In the genomic region with DNA sequence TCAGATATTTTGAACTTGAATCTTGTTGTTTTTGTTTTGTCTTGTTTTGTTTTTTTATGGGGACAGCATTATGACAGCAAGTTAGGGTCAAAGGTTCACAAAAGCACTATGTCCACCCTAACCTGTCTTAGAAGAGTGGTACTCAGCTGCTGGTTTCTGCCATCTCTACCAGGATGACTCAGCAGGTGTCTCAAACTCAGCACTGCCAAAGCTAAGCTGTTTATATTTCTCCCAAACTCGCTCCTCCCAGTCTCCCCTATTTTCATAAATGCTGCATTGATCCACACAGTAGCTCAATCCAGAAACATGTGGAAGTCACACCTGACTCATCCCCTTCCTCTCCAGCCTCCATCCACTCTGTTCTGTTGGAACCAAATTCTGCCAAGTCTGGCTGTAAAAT, we compare ENCODE assay signal across 31 cellular contexts.
DNase-seq lines count a peak whose midpoint lies in the region; ATAC-seq, FAIRE-seq and TF ChIP-seq lines count a peak whose summit lies in the region.
"Had no signal": no experiment of that assay in that cellular context is flagged by ENCODE, and none has a peak within 500 bp of the region (broad histone marks: within the 10 kb centered on the region; RNA-seq: fewer than 3 reads in every experiment).

No MANE protein-coding gene starts in this region.

- no peaks in the 10 kb centered on the region for H3K79me2 ChIP-seq in HepG2 (ENCODE audit: insufficient read depth, low read length)

- no peak for FAIRE-seq in HepG2 (lab: Jason Lieb, UNC)

- peak; percentile 7 for DNase-seq in DMS153 (lab: John Stamatoyannopoulos, UW)
- DNase-seq in DMS153 treated with DMSO at 0.1 percent for 48 hours (lab: John Stamatoyannopoulos, UW; ENCODE audit: unreplicated experiment), result no peak
- DNase-seq in HepG2 (ENCODE audit: low spot score), result no peak
- DNase-seq in right lobe of liver, result no peak
- DNase-seq in SW480 (ENCODE audit: low spot score), result peak; percentile 6
- DNase-seq in activated CD4-positive, alpha-beta T cell treated with anti-CD3 and anti-CD28 coated beads, Interleukin-2, amount 10 ng/mL, durations not matched to agents 7 days and 5 days, result no peak
- DNase-seq in effector memory CD8-positive, alpha-beta T cell, result no peak
- DNase-seq: activated CD4-positive, alpha-beta T cell treated with anti-CD3 and anti-CD28 coated beads, Interleukin-2, amount 50 U/mL, for 48 hours; activated CD8-positive, alpha-beta memory T cell treated with anti-CD3 and anti-CD28 coated beads, Interleukin-2, amount 50 U/mL, for 4 hours; activated naive CD4-positive, alpha-beta T cell; activated naive CD8-positive, alpha-beta T cell treated with anti-CD3 and anti-CD28 coated beads, Interleukin-2, amount 50 U/mL, for 24 hours; Caco-2; caudate nucleus; cortex of kidney; erythroblast; glutamatergic neuron; KBM-7; left lung; mesenchymal stem cell; NCI-H1694 treated with DMSO at 0.1 percent for 48 hours; OCI-M1; retina; stimulated activated naive CD4-positive, alpha-beta T cell; T-helper 17 cell; upper lobe of left lung had no signal

- no peaks in the 10 kb centered on the region for H3K9me3 ChIP-seq in HepG2 (ENCODE audit: low read length)
- no peaks in the 10 kb centered on the region for H3K9me3 ChIP-seq in right lobe of liver
- H3K9me3 ChIP-seq: Caco-2, left lung, upper lobe of left lung had no signal

- H3K4me3 ChIP-seq in HepG2 (replicated peaks in 1 of 3; ENCODE audit: insufficient read depth in 1 of 3, low read depth in 2 of 3, low read length in 3 of 3) (no peak overlapping the region), right lobe of liver (no peak overlapping the region)
- H3K4me3 ChIP-seq: left lung, smooth muscle cell, upper lobe of left lung had no signal

- TF ChIP-seq EP300 in HepG2 (IDR thresholded peaks at IDR 0.05; ENCODE audit: low read depth in 2 of 2, low read length in 2 of 2) (no peak), HepG2 (CRISPR knock-in tag; IDR thresholded peaks at IDR 0.05; ENCODE audit: borderline replicate concordance) (no peak)

- no peaks in the 10 kb centered on the region for H3K36me3 Mint-ChIP-seq in activated CD4-positive, alpha-beta T cell treated with anti-CD3 and anti-CD28 coated beads, Interleukin-2, amount 10 ng/mL, durations not matched to agents 7 days and 5 days (ENCODE audit: low read depth)
- H3K36me3 Mint-ChIP-seq in effector memory CD8-positive, alpha-beta T cell (ENCODE audit: insufficient read depth), result no peaks in the 10 kb centered on the region

- H3K36me3 ChIP-seq in HepG2 (replicated peaks in 1 of 2; ENCODE audit: control insufficient read depth in 1 of 2, insufficient read depth in 2 of 2, low read length in 2 of 2) (no peaks in the 10 kb centered on the region), right lobe of liver (no peaks in the 10 kb centered on the region)
- H3K36me3 ChIP-seq: left lung, upper lobe of left lung had no signal

- 27% methylated on average over 1 of the region's 1 CpG for WGBS in HepG2 (ENCODE audit: low lambda C conversion rate)
- WGBS in right lobe of liver (ENCODE audit: insufficient coverage, low coverage, low lambda C conversion rate, missing lambda C conversion rate), result 100% methylated on average over 1 of the region's 1 CpG

- H3K4me1 ChIP-seq in HepG2 (ENCODE audit: insufficient read depth, low read length) (no peaks in the 10 kb centered on the region), right lobe of liver (peaks cover 0 to 5% (median 0%) of the 10 kb centered on the region in 4 donors)
- H3K4me1 ChIP-seq: Caco-2, left lung, upper lobe of left lung had no signal

- no peaks in the 10 kb centered on the region for H3K9me3 Mint-ChIP-seq in activated CD4-positive, alpha-beta T cell treated with anti-CD3 and anti-CD28 coated beads, Interleukin-2, amount 10 ng/mL, durations not matched to agents 7 days and 5 days
- no peaks in the 10 kb centered on the region for H3K9me3 Mint-ChIP-seq in effector memory CD8-positive, alpha-beta T cell
- H3K9me3 Mint-ChIP-seq: activated naive CD8-positive, alpha-beta T cell treated with anti-CD3 and anti-CD28 coated beads, Interleukin-2, amount 50 U/mL, for 24 hours had no signal

- H3K27ac ChIP-seq in HepG2 (ENCODE audit: extremely low read length, insufficient read depth, low read length), result no peak overlapping the region
- no peak overlapping the region for H3K27ac ChIP-seq in right lobe of liver
- H3K27ac ChIP-seq: 22Rv1, C4-2B, left lung, upper lobe of left lung had no signal

- peaks cover 19% of the 10 kb centered on the region for H3K27me3 Mint-ChIP-seq in activated CD4-positive, alpha-beta T cell treated with anti-CD3 and anti-CD28 coated beads, Interleukin-2, amount 10 ng/mL, durations not matched to agents 7 days and 5 days
- peaks cover 5% of the 10 kb centered on the region in 2 donors for H3K27me3 Mint-ChIP-seq in effector memory CD8-positive, alpha-beta T cell

- TF ChIP-seq CTCF in HepG2 (CRISPR knock-in tag; IDR thresholded peaks at IDR 0.05) (no peak), right lobe of liver (IDR thresholded peaks at IDR 0.05) (no peak)

- H3K27me3 ChIP-seq in HepG2 (ENCODE audit: control insufficient read depth in 1 of 2, insufficient read depth in 2 of 2, low read length in 2 of 2) (no peaks in the 10 kb centered on the region), right lobe of liver (no peaks in the 10 kb centered on the region)
- H3K27me3 ChIP-seq: left lung, upper lobe of left lung had no signal

- no peak overlapping the region for H3K27ac Mint-ChIP-seq in activated CD4-positive, alpha-beta T cell treated with anti-CD3 and anti-CD28 coated beads, Interleukin-2, amount 10 ng/mL, durations not matched to agents 7 days and 5 days
- H3K27ac Mint-ChIP-seq in effector memory CD8-positive, alpha-beta T cell, result no peak overlapping the region
- H3K27ac Mint-ChIP-seq: activated naive CD8-positive, alpha-beta T cell treated with anti-CD3 and anti-CD28 coated beads, Interleukin-2, amount 50 U/mL, for 24 hours; T-helper 17 cell had no signal

- POLR2A ChIA-PET in HepG2 (lab: Yijun Ruan, JAX), result no interaction called here
- POLR2A ChIA-PET in activated CD4-positive, alpha-beta T cell treated with anti-CD3 and anti-CD28 coated beads, Interleukin-2, amount 10 ng/mL, durations not matched to agents 7 days and 5 days (lab: Charles Lee), result no interaction called here

- no peak for TF ChIP-seq RAD21 in HepG2 (CRISPR knock-in tag; IDR thresholded peaks at IDR 0.05)

- H3K4me3 Mint-ChIP-seq in activated CD4-positive, alpha-beta T cell treated with anti-CD3 and anti-CD28 coated beads, Interleukin-2, amount 10 ng/mL, durations not matched to agents 7 days and 5 days, result no peak overlapping the region
- H3K4me3 Mint-ChIP-seq in effector memory CD8-positive, alpha-beta T cell, result no peak overlapping the region
- H3K4me3 Mint-ChIP-seq: activated naive CD8-positive, alpha-beta T cell treated with anti-CD3 and anti-CD28 coated beads, Interleukin-2, amount 50 U/mL, for 24 hours; T-helper 17 cell had no signal

- H3K4me1 Mint-ChIP-seq in activated CD4-positive, alpha-beta T cell treated with anti-CD3 and anti-CD28 coated beads, Interleukin-2, amount 10 ng/mL, durations not matched to agents 7 days and 5 days, result peaks cover 2% of the 10 kb centered on the region
- no peaks in the 10 kb centered on the region for H3K4me1 Mint-ChIP-seq in effector memory CD8-positive, alpha-beta T cell (ENCODE audit: low read depth in 2 of 2)
- H3K4me1 Mint-ChIP-seq: activated naive CD8-positive, alpha-beta T cell treated with anti-CD3 and anti-CD28 coated beads, Interleukin-2, amount 50 U/mL, for 24 hours; T-helper 17 cell had no signal

- BruUV-seq in HepG2 (replicated peaks; lab: Mats Ljungman, UMichigan), result no TSS peak

- TF ChIP-seq POLR2A in HepG2 (IDR thresholded peaks at IDR 0.05; ENCODE audit: insufficient read depth in 1 of 2, low read depth in 2 of 2, low read length in 2 of 2), result no peak
- TF ChIP-seq POLR2A in right lobe of liver (IDR thresholded peaks at IDR 0.05), result no peak

- H4K20me1 ChIP-seq in HepG2 (ENCODE audit: insufficient read depth, low read length), result no peaks in the 10 kb centered on the region

- intact Hi-C loops in HepG2 (cut with micrococcal nuclease; ENCODE audit: unreplicated experiment), result no loop called here
- intact Hi-C loops in right lobe of liver (cut with DNase I), result no loop called here

- no peak overlapping the region for H3K9ac ChIP-seq in HepG2 (ENCODE audit: insufficient read depth, low read depth, low read length)

- in situ Hi-C loops in HepG2 (cut with HindIII; ENCODE audit: extremely low pct_ligation_motif_present, low pct_unique_long_range_greater_than_20kb), result no loop called here

- ATAC-seq in HepG2, result no peak
- no peak for ATAC-seq in right lobe of liver
- no peak for ATAC-seq in GM18861 (IDR thresholded peaks at IDR 0.05; ENCODE audit: unreplicated experiment)
- no peak for ATAC-seq in effector memory CD8-positive, alpha-beta T cell (replicated peaks)
- ATAC-seq: activated CD4-positive, CD25-positive, alpha-beta regulatory T cell treated with anti-CD3 and anti-CD28 coated beads, Interleukin-2, amount 50 U/mL, for 24 hours; activated naive CD8-positive, alpha-beta T cell treated with anti-CD3 and anti-CD28 coated beads, Interleukin-2, amount 50 U/mL, for 24 hours; left lung; SK-N-SH treated with all-trans-retinoic acid at 6 μM for 48 hours; T-helper 17 cell had no signal

- H2AFZ ChIP-seq in HepG2 (ENCODE audit: low read length), result no peak overlapping the region

- CTCF ChIA-PET in HepG2 (lab: Yijun Ruan, JAX; ENCODE audit: low intra/inter-chr PET ratio, low total read pairs), result no interaction called here
- CTCF ChIA-PET in activated CD4-positive, alpha-beta T cell treated with anti-CD3 and anti-CD28 coated beads, Interleukin-2, amount 10 ng/mL, durations not matched to agents 7 days and 5 days (lab: Charles Lee), result interaction anchor here (1.2 kb wide), 1 partner anchor 29 kb away, joined by 3 read pairs; no protein-coding TSS in a partner anchor

- H3K4me2 ChIP-seq in HepG2 (ENCODE audit: low read depth, low read length), result no peak overlapping the region
- H3K4me2 ChIP-seq: smooth muscle cell had no signal

TF ChIP-seq in HepG2, 621 proteins besides CTCF, POLR2A, EP300 and RAD21:
- TF ChIP-seq ZNF780A (CRISPR knock-in tag; IDR thresholded peaks at IDR 0.05) (no peak), NFE2L2 (IDR thresholded peaks at IDR 0.05; ENCODE audit: low read length) (peak; percentile 12; the same call in 1 of the 2 replicates), STAT5B (CRISPR knock-in tag; IDR thresholded peaks at IDR 0.05) (no peak), YY1 (IDR thresholded peaks at IDR 0.05; ENCODE audit: insufficient read depth, insufficient replicate concordance, low read depth, low read length) (no peak)
- TF ChIP-seq, protein P1, sequence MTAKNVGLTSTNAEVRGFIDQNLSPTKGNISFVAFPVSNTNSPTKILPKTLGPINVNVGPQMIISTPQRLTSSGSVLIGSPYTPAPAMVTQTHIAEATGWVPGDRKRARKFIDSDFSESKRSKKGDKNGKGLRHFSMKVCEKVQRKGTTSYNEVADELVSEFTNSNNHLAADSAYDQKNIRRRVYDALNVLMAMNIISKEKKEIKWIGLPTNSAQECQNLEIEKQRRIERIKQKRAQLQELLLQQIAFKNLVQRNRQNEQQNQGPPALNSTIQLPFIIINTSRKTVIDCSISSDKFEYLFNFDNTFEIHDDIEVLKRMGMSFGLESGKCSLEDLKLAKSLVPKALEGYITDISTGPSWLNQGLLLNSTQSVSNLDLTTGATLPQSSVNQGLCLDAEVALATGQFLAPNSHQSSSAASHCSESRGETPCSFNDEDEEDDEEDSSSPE (CRISPR knock-in tag; IDR thresholded peaks at IDR 0.05), result no peak

Comparison
In these comparisons a context has a peak if more than half of its experiments do, and no peak if none do; other contexts are left out.
1. DNase-seq: peak in DMS153 (single experiment) and SW480 (single experiment); none in DMS153 treated with DMSO at 0.1 percent for 48 hours (single experiment), HepG2 (single experiment), right lobe of liver (0 of 3), activated CD4-positive, alpha-beta T cell treated with anti-CD3 and anti-CD28 coated beads, Interleukin-2, amount 10 ng/mL, durations not matched to agents 7 days and 5 days (single experiment) and effector memory CD8-positive, alpha-beta T cell (0 of 3).